ENCODE assay signal across 8 cellular contexts in the genomic region with DNA sequence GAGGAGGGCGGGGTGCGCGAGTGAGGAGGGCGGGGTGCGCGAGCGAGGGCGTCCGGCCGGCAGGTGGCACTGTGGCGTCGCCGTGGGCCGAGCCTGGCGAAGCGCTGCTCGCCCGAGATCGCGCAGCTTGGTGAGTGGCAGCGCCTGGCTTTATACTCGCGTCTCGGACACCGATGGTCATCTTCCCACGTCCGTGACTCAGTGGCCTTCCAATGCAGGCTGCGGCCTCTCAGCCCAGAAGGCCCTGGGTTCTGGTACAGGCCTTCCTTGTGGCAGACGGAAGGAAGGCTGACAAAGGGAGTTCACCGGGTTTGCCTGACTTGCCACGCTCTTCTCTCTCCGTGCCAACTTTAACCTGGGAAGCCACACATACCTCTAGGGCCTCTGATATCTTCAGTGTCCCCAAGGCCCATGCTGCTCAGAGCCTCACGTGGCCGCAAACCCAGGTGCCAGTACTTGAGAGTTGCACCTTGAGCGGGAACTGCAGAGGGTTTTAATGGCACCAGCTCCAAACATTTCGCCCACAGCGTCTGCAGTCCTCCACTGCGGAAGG.
A peak's percentile ranks its signal among the peaks of the same experiment; 100 is the strongest.
DNase-seq lines count a peak whose midpoint lies in the region; ATAC-seq, FAIRE-seq and TF ChIP-seq lines count a peak whose summit lies in the region.

No MANE protein-coding gene starts in this region.

- no peaks in the 10 kb centered on the region for H3K36me3 Mint-ChIP-seq in CD4-positive, alpha-beta T cell (ENCODE audit: low read depth)
- H3K36me3 Mint-ChIP-seq in T-cell = no peaks in the 10 kb centered on the region

- FAIRE-seq in urothelium cell line (lab: Jason Lieb, UNC) = no peak

- POLR2A ChIA-PET in CD4-positive, alpha-beta T cell (lab: Charles Lee) = interaction anchor here (0.6 to 2.7 kb wide), 12 partner anchors 44 to 674 kb away, joined by 3 to 36 read pairs (median 3); partner anchors contain the start of genes ADAMTS17, ASB7, LINS1 and LYSMD4
- POLR2A ChIA-PET in T-cell (lab: Charles Lee) = no interaction called here

- peak overlapping the region; percentile 56 for H3K27ac ChIP-seq in CD4-positive, alpha-beta T cell (ENCODE audit: low read depth, low read length)

- intact Hi-C loops in CD4-positive, alpha-beta T cell (cut with DNase I, micrococcal nuclease) = loop anchor here (2.0 to 10.0 kb wide), 10 partner anchors 364 to 1366 kb away; partner anchors contain the start of genes CHSY1 (in 1 of the 2), MEF2A (in 1 of the 2) and SNRPA1 (in 1 of the 2)
- intact Hi-C loops in left ventricle myocardium superior (cut with micrococcal nuclease) = no loop called here

- TF ChIP-seq CTCF in CD4-positive, alpha-beta T cell (IDR thresholded peaks at IDR 0.05) = peak; percentile 65

- H3K4me3 Mint-ChIP-seq in CD4-positive, alpha-beta T cell = peak overlapping the region; percentile 93
- peak overlapping the region; percentile 75 to 86 (median 80) for H3K4me3 Mint-ChIP-seq in T-cell

- DNase-seq in CD4-positive, alpha-beta T cell = peak; percentile 76 to 93 (median 88)
- DNase-seq in T-cell = peak; percentile 67 to 91 (median 82)
- DNase-seq in amygdala (lab: John Stamatoyannopoulos, UW) = peak in 51 of 56 donors; percentile 17 to 85 (median 56)
- DNase-seq in left ventricle myocardium superior = peak; percentile 93
- peak; percentile 75 for DNase-seq in putamen (ENCODE audit: low spot score)
- DNase-seq in urothelium cell line (ENCODE audit: low spot score) = peak; percentile 81

- no peaks in the 10 kb centered on the region for H3K9me3 Mint-ChIP-seq in CD4-positive, alpha-beta T cell
- H3K9me3 Mint-ChIP-seq in T-cell = no peaks in the 10 kb centered on the region

- no peaks in the 10 kb centered on the region for H3K9me3 ChIP-seq in CD4-positive, alpha-beta T cell (ENCODE audit: control insufficient read depth, low read length)

- H3K4me1 Mint-ChIP-seq in CD4-positive, alpha-beta T cell (ENCODE audit: low read depth) = peaks cover 24% of the 10 kb centered on the region
- peaks cover 21 to 24% (median 23%) of the 10 kb centered on the region in 3 donors for H3K4me1 Mint-ChIP-seq in T-cell

- CTCF ChIA-PET in CD4-positive, alpha-beta T cell (lab: Charles Lee) = interaction anchor here (0.6 to 2.8 kb wide), 14 partner anchors 10 to 697 kb away, joined by 3 to 24 read pairs (median 4); partner anchors contain the start of genes ADAMTS17, ASB7 and LINS1
- CTCF ChIA-PET in T-cell (lab: Charles Lee) = interaction anchor here (0.6 to 2.0 kb wide), 8 partner anchors 410 to 1361 kb away, joined by 3 to 19 read pairs (median 6); no protein-coding TSS in a partner anchor

- peak overlapping the region; percentile 89 for H3K27ac Mint-ChIP-seq in CD4-positive, alpha-beta T cell
- peak overlapping the region; percentile 92 to 93 for H3K27ac Mint-ChIP-seq in T-cell

- no peaks in the 10 kb centered on the region for H3K27me3 ChIP-seq in CD4-positive, alpha-beta T cell (ENCODE audit: control insufficient read depth, insufficient read depth, low read length)

- H3K27me3 Mint-ChIP-seq in CD4-positive, alpha-beta T cell = peaks cover 5% of the 10 kb centered on the region
- H3K27me3 Mint-ChIP-seq in T-cell = peaks cover 0 to 9% of the 10 kb centered on the region in 2 donors

- peak; percentile 85 for ATAC-seq in CD4-positive, alpha-beta T cell (ENCODE audit: poor library complexity)
- ATAC-seq in GM19395 (IDR thresholded peaks at IDR 0.05; ENCODE audit: unreplicated experiment) (peak; percentile 80), HG03521 (IDR thresholded peaks at IDR 0.05; ENCODE audit: unreplicated experiment) (peak; percentile 87), T-cell (replicated peaks in 1 of 4) (peak; percentile 87 to 92 (median 89)), left ventricle myocardium superior (peak; percentile 94)

Comparison
In these comparisons a context has a peak if more than half of its experiments do, and no peak if none do; other contexts are left out.
1. Peak in every context shown above with its lines: DNase-seq, ATAC-seq and H3K27ac ChIP-seq.